ENCODE assay signal across 8 cellular contexts in the genomic region with DNA sequence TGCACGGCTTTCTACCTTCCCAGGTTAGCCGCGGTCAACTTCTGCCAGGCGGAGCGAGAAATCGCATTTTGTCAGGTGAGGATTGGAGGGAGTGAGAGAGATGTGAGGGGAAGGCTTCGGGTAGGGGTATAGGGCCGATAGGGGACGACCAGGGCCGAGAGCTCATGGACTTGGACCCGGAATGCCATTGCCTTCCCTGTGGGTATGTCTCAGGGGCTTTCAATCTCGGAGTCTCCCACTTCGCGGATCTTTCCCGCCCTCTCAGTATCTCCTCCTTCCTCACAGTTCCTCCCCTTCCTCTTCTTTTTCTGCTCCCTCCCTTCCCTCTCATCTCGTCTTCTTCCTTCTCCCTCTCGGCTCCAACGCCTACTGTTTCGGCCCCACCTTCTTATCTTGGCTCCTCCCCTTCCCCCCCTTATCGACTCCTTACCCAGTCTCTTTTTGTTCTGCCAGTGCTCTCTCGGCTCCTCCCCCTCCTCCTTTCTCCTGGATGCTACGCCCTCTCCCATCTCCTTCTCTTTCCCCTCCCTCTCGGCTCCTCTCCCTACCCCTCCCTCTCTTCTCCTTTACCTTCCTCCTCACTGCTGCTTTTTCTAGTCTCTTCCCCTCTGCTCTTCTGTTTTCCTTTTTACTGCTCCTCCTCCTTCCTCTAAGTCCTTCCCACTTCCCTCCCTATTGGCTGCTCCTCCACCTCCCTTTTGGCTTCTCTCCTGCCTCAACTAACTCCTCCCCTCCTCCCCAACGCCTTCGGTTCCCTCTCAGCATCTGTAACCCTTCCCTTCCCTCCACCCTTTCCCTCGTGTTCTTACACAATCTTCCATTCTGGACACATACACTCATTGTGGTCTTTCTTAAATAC. TPM values are rescaled to one million over a fixed set of nuclear protein-coding genes. Genes with fewer than 3 reads are reported as not detected.
A peak's percentile ranks its signal among the peaks of the same experiment; 100 is the strongest.
DNase-seq lines count a peak whose midpoint lies in the region; ATAC-seq, FAIRE-seq and TF ChIP-seq lines count a peak whose summit lies in the region.

No MANE protein-coding gene starts in this region.

- peak; percentile 90 for FAIRE-seq in pancreas (lab: Jason Lieb, UNC)

- H3K27me3 ChIP-seq in cardiac muscle cell, result no peaks in the 10 kb centered on the region
- no peaks in the 10 kb centered on the region for H3K27me3 ChIP-seq in pancreas

- ATAC-seq in HG02623 (IDR thresholded peaks at IDR 0.05; ENCODE audit: unreplicated experiment) (peak; percentile 67), pancreas (peak; percentile 80 to 92 (median 87))
- ATAC-seq in activated naive CD8-positive, alpha-beta T cell treated with anti-CD3 and anti-CD28 coated beads, Interleukin-2, amount 50 U/mL, for 24 hours, result peak; percentile 65

- H3K9me3 ChIP-seq in cardiac muscle cell (ENCODE audit: low read depth), result no peaks in the 10 kb centered on the region
- no peaks in the 10 kb centered on the region for H3K9me3 ChIP-seq in pancreas

- DNase-seq in GM12864 (ENCODE audit: low read depth) (peak; percentile 36), NCI-H1105 (lab: John Stamatoyannopoulos, UW) (peak; percentile 92), SKM-1 (lab: John Stamatoyannopoulos, UW; ENCODE audit: unreplicated experiment) (peak; percentile 84), cardiac muscle cell (ENCODE audit: low read depth in 1 of 2, low spot score in 1 of 2) (peak; percentile 78 to 97), pancreas (peak in 4 of 6 donors; percentile 54 to 84 (median 69)), ureter (ENCODE audit: low spot score) (peak; percentile 87)
- peak; percentile 64 for DNase-seq in activated naive CD8-positive, alpha-beta T cell treated with anti-CD3 and anti-CD28 coated beads, Interleukin-2, amount 50 U/mL, for 24 hours

- H3K4me3 ChIP-seq in GM12864 (ENCODE audit: low read depth, low read length) (peak overlapping the region; percentile 77), cardiac muscle cell (peak overlapping the region; percentile 51), pancreas (peak overlapping the region; percentile 29 to 63 (median 45))

- H3K27ac ChIP-seq in cardiac muscle cell, result peak overlapping the region; percentile 65
- peak overlapping the region; percentile 48 to 79 (median 71) for H3K27ac ChIP-seq in pancreas

- H3K4me1 ChIP-seq in cardiac muscle cell (ENCODE audit: low read depth) (no peaks in the 10 kb centered on the region), pancreas (no peaks in the 10 kb centered on the region)

- no peaks in the 10 kb centered on the region for H3K36me3 ChIP-seq in cardiac muscle cell
- no peaks in the 10 kb centered on the region for H3K36me3 ChIP-seq in pancreas

- no peaks in the 10 kb centered on the region for H3K36me3 Mint-ChIP-seq in activated naive CD8-positive, alpha-beta T cell treated with anti-CD3 and anti-CD28 coated beads, Interleukin-2, amount 50 U/mL, for 24 hours (ENCODE audit: low read depth)

- 1 to 24% methylated on average over 26 of the region's 26 CpGs for WGBS in pancreas, 2 donors

- no peak for TF ChIP-seq CTCF in GM12864 (IDR thresholded peaks at IDR 0.05; ENCODE audit: low read depth, low read length, missing control alignments)
- no peak for TF ChIP-seq CTCF in cardiac muscle cell (IDR thresholded peaks at IDR 0.05; ENCODE audit: low read depth, low read length)
- no peak for TF ChIP-seq CTCF in pancreas (IDR thresholded peaks at IDR 0.05)

- peaks cover 14% of the 10 kb centered on the region for H3K4me1 Mint-ChIP-seq in activated naive CD8-positive, alpha-beta T cell treated with anti-CD3 and anti-CD28 coated beads, Interleukin-2, amount 50 U/mL, for 24 hours

- peak overlapping the region; percentile 94 for H3K4me3 Mint-ChIP-seq in activated naive CD8-positive, alpha-beta T cell treated with anti-CD3 and anti-CD28 coated beads, Interleukin-2, amount 50 U/mL, for 24 hours

- peak overlapping the region; percentile 82 for H3K27ac Mint-ChIP-seq in activated naive CD8-positive, alpha-beta T cell treated with anti-CD3 and anti-CD28 coated beads, Interleukin-2, amount 50 U/mL, for 24 hours

- H3K9me3 Mint-ChIP-seq in activated naive CD8-positive, alpha-beta T cell treated with anti-CD3 and anti-CD28 coated beads, Interleukin-2, amount 50 U/mL, for 24 hours, result no peaks in the 10 kb centered on the region

- intact Hi-C loops in pancreas (cut with DNase I), result no loop called here

- H3K27me3 Mint-ChIP-seq in activated naive CD8-positive, alpha-beta T cell treated with anti-CD3 and anti-CD28 coated beads, Interleukin-2, amount 50 U/mL, for 24 hours, result no peaks in the 10 kb centered on the region

RNA-seq across cellular contexts. Expression of a gene that starts 29.4 kb away (rescaled TPM):
- total RNA-seq in cardiac muscle cell (304 and 370 TPM in 2 replicates), pancreas (100 to 1,000 TPM in 2 of 6 donors, 10 to 100 TPM in 4; 71.7 to 129 (median 81.8) TPM), ureter (179 TPM)
- polyA plus RNA-seq in cardiac muscle cell (169 and 232 TPM in 2 replicates), pancreas (10 to 100 TPM; 45.3 to 86.6 TPM)

Comparison
In these comparisons a context has a peak if more than half of its experiments do, and no peak if none do; other contexts are left out.
1. Peak in every context shown above with its lines: DNase-seq, ATAC-seq, H3K4me3 ChIP-seq and H3K27ac ChIP-seq.
2. DNase-seq: peak in every context shown above with its lines; median percentile 92 in NCI-H1105; 88 in cardiac muscle cell; 87 in ureter; 84 in SKM-1; 69 in pancreas; 64 in activated naive CD8-positive, alpha-beta T cell treated with anti-CD3 and anti-CD28 coated beads, Interleukin-2, amount 50 U/mL, for 24 hours; 36 in GM12864.